2 cellular contexts compared by ENCODE assay signal in genomic region chrX:41719620-41720019, GRCh38. TPM values are rescaled to one million over a fixed set of nuclear protein-coding genes. Genes with fewer than 3 reads are reported as not detected.
"Had no signal": no experiment of that assay in that cellular context is flagged by ENCODE, and none has a peak within 500 bp of the region (broad histone marks: within the 10 kb centered on the region; RNA-seq: fewer than 3 reads in every experiment).

No MANE protein-coding gene starts in this region.

RNA-seq across cellular contexts. Expression of gene GPR82, which starts 4.4 kb away (rescaled TPM):
- total RNA-seq: lung microvascular endothelial cell, osteocyte had no signal

RNA-seq across cellular contexts. Expression of gene GPR34, which starts 30.8 kb away (rescaled TPM):
- total RNA-seq: lung microvascular endothelial cell, osteocyte had no signal
